ENCODE assay signal across 8 cellular contexts in the genomic region with DNA sequence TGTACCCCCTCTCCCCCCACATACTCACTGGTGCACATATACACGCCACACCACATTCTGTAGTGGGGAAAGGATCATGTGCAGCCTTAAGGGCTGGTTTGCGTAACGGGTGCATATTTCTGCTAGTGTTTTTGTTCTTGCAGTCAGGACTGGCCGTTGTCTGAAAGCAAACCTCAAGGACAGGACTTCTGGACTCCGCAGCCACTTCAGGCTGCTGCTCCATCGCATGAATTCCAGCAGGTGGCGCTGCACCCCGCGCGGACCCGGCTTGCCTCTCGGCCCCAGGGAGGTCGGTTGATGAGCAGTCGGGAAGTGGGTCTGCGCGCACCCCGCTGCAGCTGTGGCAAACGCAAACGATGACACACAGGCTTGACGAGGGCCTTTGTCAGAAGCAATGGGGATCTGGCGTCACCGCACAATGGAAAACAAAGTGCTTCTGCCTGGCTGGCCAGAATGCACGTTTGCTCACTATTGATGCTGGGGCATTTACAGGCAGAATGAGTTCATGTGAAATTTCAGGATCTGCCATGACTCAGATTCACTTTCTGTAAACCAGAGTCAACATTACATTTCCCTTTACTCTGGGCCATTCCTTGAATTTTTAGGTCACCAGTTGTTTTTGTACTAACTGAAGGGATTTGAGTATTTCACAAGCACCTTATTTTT. TPM values are rescaled to one million over a fixed set of nuclear protein-coding genes. Genes with fewer than 3 reads are reported as not detected.
DNase-seq lines count a peak whose midpoint lies in the region; ATAC-seq and TF ChIP-seq lines count a peak whose summit lies in the region.

No MANE protein-coding gene starts in this region.

- H3K27ac ChIP-seq in cardiac muscle cell = peak overlapping the region; percentile 90

- TF ChIP-seq CTCF in GM12873 (IDR thresholded peaks at IDR 0.05; ENCODE audit: insufficient read depth, low read depth, low read length, missing control alignments) (peak; percentile 96), cardiac muscle cell (IDR thresholded peaks at IDR 0.05; ENCODE audit: low read depth, low read length) (peak; percentile 98), type B pancreatic cell (conservative IDR thresholded peaks at IDR 0.05) (peak; percentile 99)

- intact Hi-C loops in posterior cingulate gyrus (cut with DNase I) = loop anchor here (1.0 to 5.0 kb wide), 3 partner anchors 102 to 744 kb away; partner anchors contain the start of gene ELL2

- H3K4me3 Mint-ChIP-seq in type B pancreatic cell = peak overlapping the region; percentile 82

- H3K4me3 ChIP-seq in adipocyte (ENCODE audit: low read length) = peak overlapping the region; percentile 54
- H3K4me3 ChIP-seq in cardiac muscle cell = peak overlapping the region; percentile 1

- H3K27ac Mint-ChIP-seq in type B pancreatic cell = peak overlapping the region; percentile 63

- no peaks in the 10 kb centered on the region for H3K9me3 ChIP-seq in adipocyte (ENCODE audit: control insufficient read depth, low read length)
- no peaks in the 10 kb centered on the region for H3K9me3 ChIP-seq in cardiac muscle cell (ENCODE audit: low read depth)

- H3K36me3 Mint-ChIP-seq in type B pancreatic cell = no peaks in the 10 kb centered on the region

- H3K9ac ChIP-seq in adipocyte (ENCODE audit: low read length) = peak overlapping the region; percentile 85

- no peaks in the 10 kb centered on the region for H3K9me3 Mint-ChIP-seq in type B pancreatic cell

- H3K4me1 ChIP-seq in adipocyte (ENCODE audit: control insufficient read depth, insufficient read depth, low read length) (peaks cover 79% of the 10 kb centered on the region), cardiac muscle cell (ENCODE audit: low read depth) (peaks cover 68% of the 10 kb centered on the region)

- H3K36me3 ChIP-seq in adipocyte (ENCODE audit: control insufficient read depth, insufficient read depth, low read length, severe bottlenecking) (no peaks in the 10 kb centered on the region), cardiac muscle cell (no peaks in the 10 kb centered on the region)

- H3K4me1 Mint-ChIP-seq in type B pancreatic cell (ENCODE audit: unreplicated experiment) = peaks cover 48% of the 10 kb centered on the region

- DNase-seq in NCI-H1092 treated with DMSO at 0.1 percent for 48 hours (lab: John Stamatoyannopoulos, UW) = peak; percentile 70
- peak; percentile 91 for DNase-seq in SW480 (ENCODE audit: low spot score)
- peak; percentile 95 for DNase-seq in adipocyte (ENCODE audit: low read depth)
- peak; percentile 89 to 98 for DNase-seq in cardiac muscle cell (ENCODE audit: low read depth in 1 of 2, low spot score in 1 of 2)
- DNase-seq in posterior cingulate gyrus = peak; percentile 84 to 99 (median 94)
- DNase-seq in type B pancreatic cell (ENCODE audit: extremely low spot score, unreplicated experiment) = peak; percentile 93

- H3K27me3 ChIP-seq in adipocyte (replicated peaks; ENCODE audit: control insufficient read depth, insufficient read depth, low read length) (no peaks in the 10 kb centered on the region), cardiac muscle cell (no peaks in the 10 kb centered on the region)

- no peaks in the 10 kb centered on the region for H3K27me3 Mint-ChIP-seq in type B pancreatic cell

- ATAC-seq in HG02678 (IDR thresholded peaks at IDR 0.05; ENCODE audit: unreplicated experiment) = peak; percentile 91

RNA-seq across cellular contexts. Expression of gene GLRX, which starts 36.3 kb away (rescaled TPM):
- total RNA-seq in cardiac muscle cell (15.7 and 23.9 TPM in 2 replicates), type B pancreatic cell (ENCODE audit: low replicate concordance) (17.8 and 18.7 TPM in 2 replicates)
- 51.1 and 54.8 TPM in 2 replicates for polyA plus RNA-seq in cardiac muscle cell

Comparison
In these comparisons a context has a peak if more than half of its experiments do, and no peak if none do; other contexts are left out.
1. Peak in every context shown above with its lines: DNase-seq, ATAC-seq, H3K4me3 ChIP-seq and H3K27ac ChIP-seq.